ENCODE assay signal across 28 cellular contexts in genomic region chr5:69522035-69522434, GRCh38.
"Had no signal": no experiment of that assay in that cellular context is flagged by ENCODE, and none has a peak within 500 bp of the region (broad histone marks: within the 10 kb centered on the region; RNA-seq: fewer than 3 reads in every experiment).

No MANE protein-coding gene starts in this region.

- H2AFZ ChIP-seq: neural progenitor cell, parathyroid adenoma had no signal

- DNase-seq: hypothalamus; immature natural killer cell; kidney; left colon; left lung; mesendoderm; naive B cell; natural killer cell; nephron progenitor cell; occipital lobe; retina; right cardiac atrium; spleen; stimulated activated CD4-positive, alpha-beta T cell treated with anti-CD3 and anti-CD28 coated beads, Interleukin-4, amount 100 ng/mL, for 24 hours; stimulated activated naive CD4-positive, alpha-beta T cell; upper lobe of left lung had no signal

- H3K4me3 Mint-ChIP-seq: immature natural killer cell; mesothelial cell of epicardium; naive B cell; natural killer cell; nephron progenitor cell; neural progenitor cell; stimulated activated effector memory CD8-positive, alpha-beta T cell treated with anti-CD3 and anti-CD28 coated beads, Interleukin-12 subunit alpha, Interleukin-12 subunit beta, amount 100 ng/mL, for 72 hours; stimulated activated naive CD8-positive, alpha-beta T cell treated with anti-CD3 and anti-CD28 coated beads, Interleukin-15, Interleukin-2, amounts not matched to agents 100 ng/mL and 50 ng/mL, for 24 hours had no signal

- H3K4me1 Mint-ChIP-seq: immature natural killer cell; naive B cell; natural killer cell; neural progenitor cell; stimulated activated effector memory CD8-positive, alpha-beta T cell treated with anti-CD3 and anti-CD28 coated beads, Interleukin-12 subunit alpha, Interleukin-12 subunit beta, amount 100 ng/mL, for 72 hours had no signal

- H3K27ac ChIP-seq: neural progenitor cell, neutrophil, parathyroid adenoma, prostate gland, skin epidermis, spleen, tibial nerve, vagina had no signal

- H3K27me3 ChIP-seq: left lung, neural progenitor cell, neutrophil, spleen, tibial nerve, upper lobe of left lung, vagina had no signal

- H3K27ac Mint-ChIP-seq: immature natural killer cell; mesothelial cell of epicardium; naive B cell; natural killer cell; neural progenitor cell; stimulated activated effector memory CD8-positive, alpha-beta T cell treated with anti-CD3 and anti-CD28 coated beads, Interleukin-12 subunit alpha, Interleukin-12 subunit beta, amount 100 ng/mL, for 72 hours; stimulated activated naive CD8-positive, alpha-beta T cell treated with anti-CD3 and anti-CD28 coated beads, Interleukin-15, Interleukin-2, amounts not matched to agents 100 ng/mL and 50 ng/mL, for 24 hours had no signal

- ATAC-seq: natural killer cell; sciatic nerve; stimulated activated effector memory CD8-positive, alpha-beta T cell treated with anti-CD3 and anti-CD28 coated beads, Interleukin-12 subunit alpha, Interleukin-12 subunit beta, amount 100 ng/mL, for 72 hours had no signal

- H3K4me2 ChIP-seq: neural progenitor cell had no signal

- H3K4me1 ChIP-seq: neural progenitor cell, spleen had no signal

- H3K9me3 ChIP-seq: left lung, neutrophil, prostate gland, spleen, tibial nerve, upper lobe of left lung, vagina had no signal

- H3K9ac ChIP-seq: neural progenitor cell, parathyroid adenoma had no signal

- H3K4me3 ChIP-seq: left lung, lung, neural progenitor cell, prostate gland, skin epidermis, spleen, tibial nerve, upper lobe of left lung, vagina had no signal

- H3K9me3 Mint-ChIP-seq: immature natural killer cell; natural killer cell; nephron progenitor cell; neural progenitor cell; stimulated activated effector memory CD8-positive, alpha-beta T cell treated with anti-CD3 and anti-CD28 coated beads, Interleukin-12 subunit alpha, Interleukin-12 subunit beta, amount 100 ng/mL, for 72 hours; stimulated activated naive CD8-positive, alpha-beta T cell treated with anti-CD3 and anti-CD28 coated beads, Interleukin-15, Interleukin-2, amounts not matched to agents 100 ng/mL and 50 ng/mL, for 24 hours had no signal

- H3K36me3 ChIP-seq: left lung, neutrophil, prostate gland, spleen, tibial nerve, vagina had no signal

- H3K79me2 ChIP-seq: parathyroid adenoma had no signal

- H3K36me3 Mint-ChIP-seq: immature natural killer cell; naive B cell; natural killer cell; neural progenitor cell; stimulated activated effector memory CD8-positive, alpha-beta T cell treated with anti-CD3 and anti-CD28 coated beads, Interleukin-12 subunit alpha, Interleukin-12 subunit beta, amount 100 ng/mL, for 72 hours had no signal
